Comparison of ENCODE assay signal across 9 cellular contexts in the genomic region with DNA sequence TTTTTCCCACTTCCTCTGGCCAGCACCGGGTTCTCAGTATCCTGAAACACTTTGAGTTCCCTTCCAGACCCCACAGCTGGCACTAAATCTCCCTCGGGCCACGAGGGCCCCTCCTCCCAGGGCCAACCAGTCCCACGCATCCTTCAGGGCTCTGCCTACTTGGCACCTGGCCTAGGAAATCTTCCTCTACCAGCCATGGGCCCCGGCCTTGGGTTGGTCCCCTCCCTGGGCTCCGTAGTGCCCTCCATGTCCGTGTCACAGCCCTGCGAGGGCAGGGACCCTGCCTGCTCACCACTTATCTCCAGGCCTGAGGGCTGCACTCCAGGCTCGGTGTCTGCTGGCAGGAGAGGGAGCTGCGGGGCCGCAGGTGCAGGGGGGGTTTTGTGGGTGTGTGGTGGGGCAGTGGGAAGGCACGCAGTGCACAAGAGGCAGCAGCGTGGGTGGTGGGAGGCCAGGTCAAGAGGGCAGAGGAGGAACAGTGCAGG.
DNase-seq lines count a peak whose midpoint lies in the region; ATAC-seq and TF ChIP-seq lines count a peak whose summit lies in the region.
"Had no signal": no experiment of that assay in that cellular context is flagged by ENCODE, and none has a peak within 500 bp of the region (broad histone marks: within the 10 kb centered on the region; RNA-seq: fewer than 3 reads in every experiment).

No MANE protein-coding gene starts in this region.

- DNase-seq in Ammon's horn (ENCODE audit: low spot score) (peak; percentile 48), nephron progenitor cell (no peak), HAP-1 (ENCODE audit: low spot score in 2 of 2) (no peak)
- no peak for DNase-seq in activated CD4-positive, CD25-positive, alpha-beta regulatory T cell (lab: John Stamatoyannopoulos, UW)
- DNase-seq in stimulated activated CD4-positive, alpha-beta T cell treated with anti-CD3 and anti-CD28 coated beads, Interleukin-2, amount 100 ng/mL, for 48 hours = no peak
- DNase-seq: islet precursor cell had no signal

- TF ChIP-seq CTCF in HEK293 (tag by site-specific recombination; IDR thresholded peaks at IDR 0.05) (no peak), nephron progenitor cell (IDR thresholded peaks at IDR 0.05) (no peak)

- H3K4me3 ChIP-seq in HEK293 (ENCODE audit: low read depth, low read length) (no peak overlapping the region), HAP-1 (no peak overlapping the region)

- POLR2A ChIA-PET in HEK293 (lab: Yijun Ruan, JAX) = no interaction called here

- H3K9me3 Mint-ChIP-seq in nephron progenitor cell = no peaks in the 10 kb centered on the region

- H3K9me3 ChIP-seq in HEK293 (ENCODE audit: control insufficient read depth, insufficient read depth, low read depth, low read length) (no peaks in the 10 kb centered on the region), HAP-1 (no peaks in the 10 kb centered on the region)

- H3K27me3 Mint-ChIP-seq in nephron progenitor cell (ENCODE audit: low read depth, poor library complexity) = no peaks in the 10 kb centered on the region

- peaks cover 15% of the 10 kb centered on the region for H3K36me3 Mint-ChIP-seq in nephron progenitor cell (ENCODE audit: low read depth)

- ATAC-seq in GM18511 (IDR thresholded peaks at IDR 0.05; ENCODE audit: unreplicated experiment) = no peak

- no peak overlapping the region for H3K27ac ChIP-seq in HEK293 (ENCODE audit: extremely low read depth, low read depth, low read length)
- peak overlapping the region; percentile 65 for H3K27ac ChIP-seq in cingulate gyrus (ENCODE audit: low read depth, low read length)

- no peak overlapping the region for H3K4me3 Mint-ChIP-seq in nephron progenitor cell

- peak overlapping the region; percentile 85 for H3K27ac Mint-ChIP-seq in nephron progenitor cell

- no peaks in the 10 kb centered on the region for H3K4me1 ChIP-seq in HEK293 (ENCODE audit: control insufficient read depth, insufficient read depth, low read length)
- H3K4me1 ChIP-seq in HAP-1 = no peaks in the 10 kb centered on the region; the same call in 1 of the 2 replicates

- H3K36me3 ChIP-seq in HEK293 (ENCODE audit: control insufficient read depth in 2 of 2, insufficient read depth in 1 of 2, low read length in 2 of 2) = peaks cover 5 to 59% of the 10 kb centered on the region in 2 experiments; a peak in 2 of 3 replicates
- peaks cover 4% of the 10 kb centered on the region; the same call in 1 of the 2 replicates for H3K36me3 ChIP-seq in HAP-1 (replicated peaks)

- no peaks in the 10 kb centered on the region for H3K27me3 ChIP-seq in HAP-1 (ENCODE audit: low read depth)

- H3K4me1 Mint-ChIP-seq in nephron progenitor cell = peaks cover 31% of the 10 kb centered on the region

- in situ Hi-C loops in HAP-1 (cut with MboI; ENCODE audit: low sequenced_read_pairs) = no loop called here

- CTCF ChIA-PET in HEK293 (lab: Yijun Ruan, JAX) = interaction anchor here (0.7 to 2.0 kb wide), 2 partner anchors 8 to 19 kb away, joined by 3 to 10 read pairs; no protein-coding TSS in a partner anchor

TF ChIP-seq in HEK293, 187 proteins besides CTCF, POLR2A, EP300 and RAD21 (continues in another document):
- TF ChIP-seq, protein P1, sequence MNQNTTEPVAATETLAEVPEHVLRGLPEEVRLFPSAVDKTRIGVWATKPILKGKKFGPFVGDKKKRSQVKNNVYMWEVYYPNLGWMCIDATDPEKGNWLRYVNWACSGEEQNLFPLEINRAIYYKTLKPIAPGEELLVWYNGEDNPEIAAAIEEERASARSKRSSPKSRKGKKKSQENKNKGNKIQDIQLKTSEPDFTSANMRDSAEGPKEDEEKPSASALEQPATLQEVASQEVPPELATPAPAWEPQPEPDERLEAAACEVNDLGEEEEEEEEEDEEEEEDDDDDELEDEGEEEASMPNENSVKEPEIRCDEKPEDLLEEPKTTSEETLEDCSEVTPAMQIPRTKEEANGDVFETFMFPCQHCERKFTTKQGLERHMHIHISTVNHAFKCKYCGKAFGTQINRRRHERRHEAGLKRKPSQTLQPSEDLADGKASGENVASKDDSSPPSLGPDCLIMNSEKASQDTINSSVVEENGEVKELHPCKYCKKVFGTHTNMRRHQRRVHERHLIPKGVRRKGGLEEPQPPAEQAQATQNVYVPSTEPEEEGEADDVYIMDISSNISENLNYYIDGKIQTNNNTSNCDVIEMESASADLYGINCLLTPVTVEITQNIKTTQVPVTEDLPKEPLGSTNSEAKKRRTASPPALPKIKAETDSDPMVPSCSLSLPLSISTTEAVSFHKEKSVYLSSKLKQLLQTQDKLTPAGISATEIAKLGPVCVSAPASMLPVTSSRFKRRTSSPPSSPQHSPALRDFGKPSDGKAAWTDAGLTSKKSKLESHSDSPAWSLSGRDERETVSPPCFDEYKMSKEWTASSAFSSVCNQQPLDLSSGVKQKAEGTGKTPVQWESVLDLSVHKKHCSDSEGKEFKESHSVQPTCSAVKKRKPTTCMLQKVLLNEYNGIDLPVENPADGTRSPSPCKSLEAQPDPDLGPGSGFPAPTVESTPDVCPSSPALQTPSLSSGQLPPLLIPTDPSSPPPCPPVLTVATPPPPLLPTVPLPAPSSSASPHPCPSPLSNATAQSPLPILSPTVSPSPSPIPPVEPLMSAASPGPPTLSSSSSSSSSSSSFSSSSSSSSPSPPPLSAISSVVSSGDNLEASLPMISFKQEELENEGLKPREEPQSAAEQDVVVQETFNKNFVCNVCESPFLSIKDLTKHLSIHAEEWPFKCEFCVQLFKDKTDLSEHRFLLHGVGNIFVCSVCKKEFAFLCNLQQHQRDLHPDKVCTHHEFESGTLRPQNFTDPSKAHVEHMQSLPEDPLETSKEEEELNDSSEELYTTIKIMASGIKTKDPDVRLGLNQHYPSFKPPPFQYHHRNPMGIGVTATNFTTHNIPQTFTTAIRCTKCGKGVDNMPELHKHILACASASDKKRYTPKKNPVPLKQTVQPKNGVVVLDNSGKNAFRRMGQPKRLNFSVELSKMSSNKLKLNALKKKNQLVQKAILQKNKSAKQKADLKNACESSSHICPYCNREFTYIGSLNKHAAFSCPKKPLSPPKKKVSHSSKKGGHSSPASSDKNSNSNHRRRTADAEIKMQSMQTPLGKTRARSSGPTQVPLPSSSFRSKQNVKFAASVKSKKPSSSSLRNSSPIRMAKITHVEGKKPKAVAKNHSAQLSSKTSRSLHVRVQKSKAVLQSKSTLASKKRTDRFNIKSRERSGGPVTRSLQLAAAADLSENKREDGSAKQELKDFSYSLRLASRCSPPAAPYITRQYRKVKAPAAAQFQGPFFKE (tag by site-specific recombination; IDR thresholded peaks at IDR 0.05; ENCODE audit: borderline replicate concordance) = no peak
- TF ChIP-seq, protein P2, sequence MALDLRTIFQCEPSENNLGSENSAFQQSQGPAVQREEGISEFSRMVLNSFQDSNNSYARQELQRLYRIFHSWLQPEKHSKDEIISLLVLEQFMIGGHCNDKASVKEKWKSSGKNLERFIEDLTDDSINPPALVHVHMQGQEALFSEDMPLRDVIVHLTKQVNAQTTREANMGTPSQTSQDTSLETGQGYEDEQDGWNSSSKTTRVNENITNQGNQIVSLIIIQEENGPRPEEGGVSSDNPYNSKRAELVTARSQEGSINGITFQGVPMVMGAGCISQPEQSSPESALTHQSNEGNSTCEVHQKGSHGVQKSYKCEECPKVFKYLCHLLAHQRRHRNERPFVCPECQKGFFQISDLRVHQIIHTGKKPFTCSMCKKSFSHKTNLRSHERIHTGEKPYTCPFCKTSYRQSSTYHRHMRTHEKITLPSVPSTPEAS (tag by site-specific recombination; IDR thresholded peaks at IDR 0.05) = no peak
- TF ChIP-seq RBAK (tag by site-specific recombination; IDR thresholded peaks at IDR 0.05) (no peak), KLF10 (tag by site-specific recombination; IDR thresholded peaks at IDR 0.05) (no peak), ZNF707 (tag by site-specific recombination; IDR thresholded peaks at IDR 0.05) (no peak), EGR2 (tag by site-specific recombination; IDR thresholded peaks at IDR 0.05; ENCODE audit: low read depth) (peak; percentile 98), SCRT2 (tag by site-specific recombination; IDR thresholded peaks at IDR 0.05) (0 out of 2 replicates have a peak, but pooled peaks have one; percentile 13), ZNF2 (tag by site-specific recombination; IDR thresholded peaks at IDR 0.05) (no peak), ZNF202 (tag by site-specific recombination; IDR thresholded peaks at IDR 0.05; ENCODE audit: borderline replicate concordance) (no peak)
- TF ChIP-seq, protein P3, sequence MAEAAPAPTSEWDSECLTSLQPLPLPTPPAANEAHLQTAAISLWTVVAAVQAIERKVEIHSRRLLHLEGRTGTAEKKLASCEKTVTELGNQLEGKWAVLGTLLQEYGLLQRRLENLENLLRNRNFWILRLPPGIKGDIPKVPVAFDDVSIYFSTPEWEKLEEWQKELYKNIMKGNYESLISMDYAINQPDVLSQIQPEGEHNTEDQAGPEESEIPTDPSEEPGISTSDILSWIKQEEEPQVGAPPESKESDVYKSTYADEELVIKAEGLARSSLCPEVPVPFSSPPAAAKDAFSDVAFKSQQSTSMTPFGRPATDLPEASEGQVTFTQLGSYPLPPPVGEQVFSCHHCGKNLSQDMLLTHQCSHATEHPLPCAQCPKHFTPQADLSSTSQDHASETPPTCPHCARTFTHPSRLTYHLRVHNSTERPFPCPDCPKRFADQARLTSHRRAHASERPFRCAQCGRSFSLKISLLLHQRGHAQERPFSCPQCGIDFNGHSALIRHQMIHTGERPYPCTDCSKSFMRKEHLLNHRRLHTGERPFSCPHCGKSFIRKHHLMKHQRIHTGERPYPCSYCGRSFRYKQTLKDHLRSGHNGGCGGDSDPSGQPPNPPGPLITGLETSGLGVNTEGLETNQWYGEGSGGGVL (tag by site-specific recombination; IDR thresholded peaks at IDR 0.05) = 0 out of 2 replicates have a peak, but pooled peaks have one; percentile 15
- TF ChIP-seq, protein P4, sequence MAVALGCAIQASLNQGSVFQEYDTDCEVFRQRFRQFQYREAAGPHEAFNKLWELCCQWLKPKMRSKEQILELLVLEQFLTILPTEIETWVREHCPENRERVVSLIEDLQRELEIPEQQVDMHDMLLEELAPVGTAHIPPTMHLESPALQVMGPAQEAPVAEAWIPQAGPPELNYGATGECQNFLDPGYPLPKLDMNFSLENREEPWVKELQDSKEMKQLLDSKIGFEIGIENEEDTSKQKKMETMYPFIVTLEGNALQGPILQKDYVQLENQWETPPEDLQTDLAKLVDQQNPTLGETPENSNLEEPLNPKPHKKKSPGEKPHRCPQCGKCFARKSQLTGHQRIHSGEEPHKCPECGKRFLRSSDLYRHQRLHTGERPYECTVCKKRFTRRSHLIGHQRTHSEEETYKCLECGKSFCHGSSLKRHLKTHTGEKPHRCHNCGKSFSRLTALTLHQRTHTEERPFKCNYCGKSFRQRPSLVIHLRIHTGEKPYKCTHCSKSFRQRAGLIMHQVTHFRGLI (tag by site-specific recombination; IDR thresholded peaks at IDR 0.05) = no peak
